9 cellular contexts compared by ENCODE assay signal in genomic region chr7:142808802-142809583, GRCh38. TPM values are rescaled to one million over a fixed set of nuclear protein-coding genes. Genes with fewer than 3 reads are reported as not detected.
DNase-seq lines count a peak whose midpoint lies in the region; ATAC-seq and TF ChIP-seq lines count a peak whose summit lies in the region.
"Had no signal": no experiment of that assay in that cellular context is flagged by ENCODE, and none has a peak within 500 bp of the region (broad histone marks: within the 10 kb centered on the region; RNA-seq: fewer than 3 reads in every experiment).

No MANE protein-coding gene starts in this region.

- peak overlapping the region; percentile 99 to 100 (median 100) for H3K27ac Mint-ChIP-seq in CD4-positive, alpha-beta memory T cell
- peak overlapping the region; percentile 99 for H3K27ac Mint-ChIP-seq in stimulated activated naive B cell treated with anti-CD40 and anti-IgM and Interleukin-4, amounts not matched to agents 10 μg/mL and 1 μg/mL and 100 μg/mL, for 72 hours
- no peak overlapping the region for H3K27ac Mint-ChIP-seq in chondrocyte (ENCODE audit: unreplicated experiment)

- H3K27me3 ChIP-seq in CD4-positive, alpha-beta memory T cell (ENCODE audit: insufficient read depth, low read length): no peaks in the 10 kb centered on the region

- peak; percentile 86 for ATAC-seq in GM21360 (IDR thresholded peaks at IDR 0.05; ENCODE audit: unreplicated experiment)
- ATAC-seq in stimulated activated naive B cell treated with anti-CD40 and anti-IgM and Interleukin-4, amounts not matched to agents 10 μg/mL and 1 μg/mL and 100 μg/mL, for 72 hours (replicated peaks): peak; percentile 80 to 84

- POLR2A ChIA-PET in CD4-positive, alpha-beta memory T cell (lab: Charles Lee; ENCODE audit: partially characterized antibody): interaction anchor here (0.6 to 31.0 kb wide), 87 partner anchors 1 to 600 kb away, joined by 3 to 6843 read pairs (median 7); partner anchors contain the start of genes CASP2, EPHA1, EPHB6 and GSTK1

- no peaks in the 10 kb centered on the region for H3K27me3 Mint-ChIP-seq in CD4-positive, alpha-beta memory T cell
- H3K27me3 Mint-ChIP-seq in stimulated activated naive B cell treated with anti-CD40 and anti-IgM and Interleukin-4, amounts not matched to agents 10 μg/mL and 1 μg/mL and 100 μg/mL, for 72 hours: no peaks in the 10 kb centered on the region
- peaks cover 47% of the 10 kb centered on the region for H3K27me3 Mint-ChIP-seq in chondrocyte (ENCODE audit: low read depth)

- H3K4me1 Mint-ChIP-seq in CD4-positive, alpha-beta memory T cell: peaks cover 66 to 98% (median 89%) of the 10 kb centered on the region in 4 donors
- H3K4me1 Mint-ChIP-seq in stimulated activated naive B cell treated with anti-CD40 and anti-IgM and Interleukin-4, amounts not matched to agents 10 μg/mL and 1 μg/mL and 100 μg/mL, for 72 hours: peaks cover 79 to 98% of the 10 kb centered on the region in 2 donors
- no peaks in the 10 kb centered on the region for H3K4me1 Mint-ChIP-seq in chondrocyte (ENCODE audit: low read depth)

- CTCF ChIA-PET in CD4-positive, alpha-beta memory T cell (lab: Charles Lee; ENCODE audit: partially characterized antibody): interaction anchor here (0.6 to 16.1 kb wide), 17 partner anchors 18 to 506 kb away, joined by 3 to 623 read pairs (median 6); no protein-coding TSS in a partner anchor

- H3K4me3 ChIP-seq in CD4-positive, alpha-beta memory T cell (ENCODE audit: low read length in 2 of 2): peak overlapping the region; percentile 49 to 54

- H3K36me3 ChIP-seq in CD4-positive, alpha-beta memory T cell (ENCODE audit: insufficient read depth, low read length): no peaks in the 10 kb centered on the region

- H3K9me3 ChIP-seq in CD4-positive, alpha-beta memory T cell (ENCODE audit: control insufficient read depth in 1 of 2, low read length in 2 of 2): no peaks in the 10 kb centered on the region

- no peak for TF ChIP-seq CTCF in chondrocyte (IDR thresholded peaks at IDR 0.05)

- H3K4me1 ChIP-seq in CD4-positive, alpha-beta memory T cell (ENCODE audit: insufficient read depth, low read length): peaks cover 97% of the 10 kb centered on the region

- DNase-seq in CD4-positive, alpha-beta memory T cell: peak; percentile 98 to 99 (median 98)
- DNase-seq in HS-27A (ENCODE audit: low read depth): peak; percentile 57
- DNase-seq in activated CD8-positive, alpha-beta memory T cell treated with anti-CD3 and anti-CD28 coated beads, Interleukin-2, amount 50 U/mL, for 24 hours (ENCODE audit: extremely low read depth): peak; percentile 92
- DNase-seq in iris pigment epithelial cell (ENCODE audit: low read depth): peak; percentile 58
- DNase-seq in stimulated activated naive B cell treated with anti-CD40 and anti-IgM and Interleukin-4, amounts not matched to agents 10 μg/mL and 1 μg/mL and 100 μg/mL, for 72 hours: peak; percentile 91
- no peak for DNase-seq in chondrocyte (ENCODE audit: low spot score)
- DNase-seq in cortex of kidney (lab: John Stamatoyannopoulos, UW): no peak

- H3K9me3 Mint-ChIP-seq in CD4-positive, alpha-beta memory T cell: peaks cover 0 to 4% (median 0%) of the 10 kb centered on the region in 8 donors
- peaks cover 5 to 6% of the 10 kb centered on the region in 2 donors for H3K9me3 Mint-ChIP-seq in stimulated activated naive B cell treated with anti-CD40 and anti-IgM and Interleukin-4, amounts not matched to agents 10 μg/mL and 1 μg/mL and 100 μg/mL, for 72 hours
- H3K9me3 Mint-ChIP-seq in chondrocyte (ENCODE audit: low read depth): peaks cover 3% of the 10 kb centered on the region

- peak overlapping the region; percentile 99 for H3K27ac ChIP-seq in CD4-positive, alpha-beta memory T cell (ENCODE audit: low read depth, low read length)

- peaks cover 11 to 15% of the 10 kb centered on the region in 2 donors for H3K36me3 Mint-ChIP-seq in CD4-positive, alpha-beta memory T cell
- peaks cover 15 to 17% of the 10 kb centered on the region in 2 donors for H3K36me3 Mint-ChIP-seq in stimulated activated naive B cell treated with anti-CD40 and anti-IgM and Interleukin-4, amounts not matched to agents 10 μg/mL and 1 μg/mL and 100 μg/mL, for 72 hours
- H3K36me3 Mint-ChIP-seq in chondrocyte (ENCODE audit: low read depth): no peaks in the 10 kb centered on the region

- H3K4me3 Mint-ChIP-seq in CD4-positive, alpha-beta memory T cell: peak overlapping the region; percentile 50 to 99 (median 86)
- H3K4me3 Mint-ChIP-seq in stimulated activated naive B cell treated with anti-CD40 and anti-IgM and Interleukin-4, amounts not matched to agents 10 μg/mL and 1 μg/mL and 100 μg/mL, for 72 hours: peak overlapping the region; percentile 69 to 73
- no peak overlapping the region for H3K4me3 Mint-ChIP-seq in chondrocyte (ENCODE audit: unreplicated experiment)

- intact Hi-C loops in CD4-positive, alpha-beta memory T cell (cut with micrococcal nuclease): loop anchor here (1.0 kb wide), 4 partner anchors 11 to 489 kb away; no protein-coding TSS in a partner anchor

RNA-seq across cellular contexts. Expression of gene PRSS2, which starts 38.2 kb away (rescaled TPM):
- total RNA-seq in CD4-positive, alpha-beta memory T cell: not detected
- polyA plus RNA-seq in CD4-positive, alpha-beta memory T cell: not detected
- not detected in 3 replicates for total RNA-seq in chondrocyte
- total RNA-seq: fibroblast of lung had no signal
- polyA plus RNA-seq: fibroblast of lung had no signal

RNA-seq across cellular contexts. Expression of gene EPHB6, which starts 45.9 kb away (rescaled TPM):
- total RNA-seq in CD4-positive, alpha-beta memory T cell: 10 to 100 TPM; 48.4 to 65.0 TPM
- 10 to 100 TPM; 14.2 to 27.4 TPM for polyA plus RNA-seq in CD4-positive, alpha-beta memory T cell
- 0.22 to 2.1 TPM (median 0.31 TPM) in 3 replicates for total RNA-seq in chondrocyte

RNA-seq across cellular contexts. Expression of gene PRSS1, which starts 59.7 kb away (rescaled TPM):
- total RNA-seq in CD4-positive, alpha-beta memory T cell: under 1 TPM in 1 of 2 experiments, not detected in 1; 0.44 TPM
- polyA plus RNA-seq in CD4-positive, alpha-beta memory T cell: not detected
- total RNA-seq in chondrocyte: not detected in 3 replicates
- total RNA-seq: fibroblast of lung had no signal
- polyA plus RNA-seq: fibroblast of lung had no signal

Comparison
In these comparisons a context has a peak if more than half of its experiments do, and no peak if none do; other contexts are left out.
1. DNase-seq: peak in CD4-positive, alpha-beta memory T cell (5 of 5), HS-27A (single experiment), activated CD8-positive, alpha-beta memory T cell treated with anti-CD3 and anti-CD28 coated beads, Interleukin-2, amount 50 U/mL, for 24 hours (single experiment), iris pigment epithelial cell (single experiment) and stimulated activated naive B cell treated with anti-CD40 and anti-IgM and Interleukin-4, amounts not matched to agents 10 μg/mL and 1 μg/mL and 100 μg/mL, for 72 hours (single experiment); none in chondrocyte (single experiment) and cortex of kidney (single experiment).
2. RNA of gene EPHB6, which starts 45.9 kb away (total RNA-seq): 48.4 to 65.0 TPM in CD4-positive, alpha-beta memory T cell; 0.22 to 2.1 TPM in chondrocyte; every median in the first group is over 10 times any median in the second.